ENCODE assay signal across 17 cellular contexts in the genomic region with DNA sequence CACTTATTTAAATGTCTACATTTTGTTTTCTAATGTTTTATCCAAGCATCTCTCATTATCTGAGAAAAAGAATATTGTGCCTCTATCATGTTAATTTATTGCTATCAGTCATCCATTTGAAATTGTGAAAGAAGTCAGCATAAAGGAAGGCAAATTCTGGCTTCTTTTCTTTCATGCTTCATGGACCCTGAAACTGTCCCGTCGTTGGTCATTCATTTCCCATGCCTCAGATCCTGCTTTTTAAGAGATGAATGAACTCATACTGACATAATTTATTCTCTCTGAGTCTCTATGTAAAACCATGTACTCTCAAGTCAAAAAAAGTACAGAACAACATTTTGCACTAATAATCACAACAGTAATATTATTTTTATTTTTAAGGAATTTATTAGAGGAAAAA.
"Had no signal": no experiment of that assay in that cellular context is flagged by ENCODE, and none has a peak within 500 bp of the region (broad histone marks: within the 10 kb centered on the region; RNA-seq: fewer than 3 reads in every experiment).

No MANE protein-coding gene starts in this region.

- H3K4me1 Mint-ChIP-seq: naive B cell, nephron had no signal

- FAIRE-seq: endometrium, small intestine, urothelium cell line had no signal

- H3K4me2 ChIP-seq: hepatocyte had no signal

- H3K27me3 Mint-ChIP-seq: naive B cell, type B pancreatic cell had no signal

- H3K27ac Mint-ChIP-seq: naive B cell, nephron, type B pancreatic cell had no signal

- H3K27ac ChIP-seq: esophagus muscularis mucosa, hepatocyte, ovary had no signal

- H3K36me3 Mint-ChIP-seq: naive B cell, type B pancreatic cell had no signal

- H2AFZ ChIP-seq: hepatocyte had no signal

- H3K9me3 Mint-ChIP-seq: type B pancreatic cell had no signal

- H3K9me3 ChIP-seq: esophagus muscularis mucosa, ovary had no signal

- H3K27me3 ChIP-seq: esophagus muscularis mucosa, hepatocyte, ovary had no signal

- ATAC-seq: left colon, right cardiac atrium had no signal

- H3K4me3 Mint-ChIP-seq: naive B cell, nephron, type B pancreatic cell had no signal

- H3K4me3 ChIP-seq: esophagus muscularis mucosa, hepatocyte, ovary had no signal

- H3K36me3 ChIP-seq: esophagus muscularis mucosa, ovary had no signal

- H3K79me2 ChIP-seq: hepatocyte had no signal

- DNase-seq: effector memory CD4-positive, alpha-beta T cell; head of caudate nucleus; left colon; mesendoderm; naive B cell; ovary; right cardiac atrium; small intestine; stimulated activated CD4-positive, alpha-beta T cell treated with anti-CD3 and anti-CD28 coated beads, Interleukin-12 subunit alpha, Interleukin-12 subunit beta, amount 100 ng/mL, for 4 hours; stimulated activated CD4-positive, alpha-beta T cell treated with anti-CD3 and anti-CD28 coated beads, Interleukin-2, amount 100 ng/mL, for 48 hours; stimulated activated naive CD4-positive, alpha-beta T cell treated with Interleukin-2 at 50 U/mL for 16 hours had no signal
